19 cellular contexts compared by ENCODE assay signal in genomic region chr19:46514589-46515289, GRCh38. TPM values are rescaled to one million over a fixed set of nuclear protein-coding genes. Genes with fewer than 3 reads are reported as not detected.
DNase-seq lines count a peak whose midpoint lies in the region; ATAC-seq, FAIRE-seq and TF ChIP-seq lines count a peak whose summit lies in the region.
"Had no signal": no experiment of that assay in that cellular context is flagged by ENCODE, and none has a peak within 500 bp of the region (broad histone marks: within the 10 kb centered on the region; RNA-seq: fewer than 3 reads in every experiment).

No MANE protein-coding gene starts in this region.

- H4K91ac ChIP-seq in H9 (ENCODE audit: insufficient read length, low read depth, low read length) (no peak overlapping the region), neuronal stem cell (ENCODE audit: low read depth, low read length, poor library complexity) (no peak overlapping the region)

- no peak overlapping the region for H2BK15ac ChIP-seq in H9 (ENCODE audit: low read depth, low read length)
- peak overlapping the region; percentile 62 for H2BK15ac ChIP-seq in neuronal stem cell (ENCODE audit: low read length)

- no peak overlapping the region for H2BK12ac ChIP-seq in H9 (ENCODE audit: insufficient read length, low read depth, low read length)
- H2BK12ac ChIP-seq in neuronal stem cell (ENCODE audit: low read length), result peak overlapping the region; percentile 68

- POLR2A ChIA-PET in K562 (lab: Yijun Ruan, JAX), result no interaction called here

- in situ Hi-C loops in K562 (cut with MboI), result loop anchor here (5.0 kb wide), 1 partner anchor 232 kb away; no protein-coding TSS in a partner anchor

- H3K27me3 ChIP-seq in H9 (ENCODE audit: insufficient read depth, low read length) (no peaks in the 10 kb centered on the region), K562 (ENCODE audit: control insufficient read depth in 2 of 2, insufficient read depth in 2 of 2, low read length in 2 of 2) (no peaks in the 10 kb centered on the region), neuronal stem cell (ENCODE audit: control insufficient read depth in 3 of 3, insufficient read depth in 3 of 3, low read depth in 1 of 3, low read length in 3 of 3) (peaks cover 0 to 3% (median 3%) of the 10 kb centered on the region in 3 experiments)
- H3K27me3 ChIP-seq: SJCRH30 had no signal

- H2BK5ac ChIP-seq in H9 (ENCODE audit: insufficient read length, low read length) (no peak overlapping the region), neuronal stem cell (ENCODE audit: low read length) (no peak overlapping the region)

- H3K4me3 ChIP-seq in K562, result no peak overlapping the region
- H3K4me3 ChIP-seq in neuronal stem cell (ENCODE audit: low read length in 2 of 2), result no peak overlapping the region
- H3K4me3 ChIP-seq: SJCRH30 had no signal

- H3K27me3 Mint-ChIP-seq in H9 (ENCODE audit: low read depth), result peaks cover 2% of the 10 kb centered on the region

- H3K9me1 ChIP-seq in K562 (ENCODE audit: control insufficient read depth, insufficient read depth, low read length), result no peaks in the 10 kb centered on the region

- H3K36me3 Mint-ChIP-seq in H9 (ENCODE audit: insufficient read depth in 1 of 3, low read depth in 3 of 3), result no peaks in the 10 kb centered on the region; a peak in 1 of 7 replicates

- H3K56ac ChIP-seq in H9 (ENCODE audit: insufficient read length, low read depth, low read length), result no peak overlapping the region

- H3K23ac ChIP-seq in H9 (ENCODE audit: insufficient read length, low read depth, low read length) (no peak overlapping the region), neuronal stem cell (ENCODE audit: low read depth, low read length, poor library complexity) (peak overlapping the region; percentile 49)

- H4K20me1 ChIP-seq in H9 (ENCODE audit: control insufficient read depth, insufficient read depth, insufficient read length) (no peaks in the 10 kb centered on the region), K562 (replicated peaks; ENCODE audit: control insufficient read depth, insufficient read depth, low read length) (no peaks in the 10 kb centered on the region)

- H3K36me3 ChIP-seq in K562 (ENCODE audit: control insufficient read depth, insufficient read depth, low read length) (no peaks in the 10 kb centered on the region), neuronal stem cell (replicated peaks in 1 of 2; ENCODE audit: control insufficient read depth in 2 of 2, insufficient read depth in 2 of 2, low read length in 2 of 2) (no peaks in the 10 kb centered on the region)
- H3K36me3 ChIP-seq: SJCRH30 had no signal

- no peaks in the 10 kb centered on the region for H3K4me1 ChIP-seq in H9 (ENCODE audit: insufficient read depth, low read length)
- peaks cover 0 to 8% of the 10 kb centered on the region in 2 experiments; a peak in 3 of 5 replicates for H3K4me1 ChIP-seq in K562 (replicated peaks in 1 of 2; ENCODE audit: control insufficient read depth in 2 of 2, insufficient read depth in 2 of 2, low read length in 2 of 2)
- peaks cover 0 to 2% of the 10 kb centered on the region in 2 donors for H3K4me1 ChIP-seq in neuronal stem cell (ENCODE audit: control insufficient read depth in 2 of 2, insufficient read depth in 1 of 2, low read depth in 1 of 2, low read length in 2 of 2)
- H3K4me1 ChIP-seq: SJCRH30 had no signal

- no peak overlapping the region for H4K5ac ChIP-seq in H9 (ENCODE audit: insufficient read length, low read depth, low read length)

- H3K79me2 ChIP-seq in H9 (ENCODE audit: insufficient read depth, low read length) (no peaks in the 10 kb centered on the region), K562 (ENCODE audit: control insufficient read depth, insufficient read depth, low read length) (no peaks in the 10 kb centered on the region)

- no peaks in the 10 kb centered on the region for H3K9me3 ChIP-seq in H9 (ENCODE audit: control insufficient read depth, low read depth, low read length)
- no peaks in the 10 kb centered on the region for H3K9me3 ChIP-seq in K562 (replicated peaks; ENCODE audit: control insufficient read depth, insufficient read depth, low read depth, low read length)
- peaks cover 0 to 2% of the 10 kb centered on the region in 2 donors for H3K9me3 ChIP-seq in neuronal stem cell (replicated peaks in 1 of 2; ENCODE audit: control insufficient read depth in 2 of 2, insufficient read depth in 1 of 2, low read depth in 1 of 2, low read length in 2 of 2)
- H3K9me3 ChIP-seq: SJCRH30 had no signal

- H2BK120ac ChIP-seq in H9 (ENCODE audit: low read depth, low read length, poor library complexity, severe bottlenecking) (no peak overlapping the region), neuronal stem cell (ENCODE audit: low read depth, low read length) (no peak overlapping the region)

- no peak for TF ChIP-seq EP300 in K562 (IDR thresholded peaks at IDR 0.05; ENCODE audit: low read length)

- TF ChIP-seq CTCF in H9 (conservative IDR thresholded peaks at IDR 0.05), result peak; percentile 53; the same call in 2 of the 3 replicates
- 0 out of 6 replicates have a peak, but pooled peaks of 1 of the 3 experiments have one; percentile 0 for TF ChIP-seq CTCF in K562 (IDR thresholded peaks at IDR 0.05 in 2 of 3, conservative IDR thresholded peaks at IDR 0.05 in 1 of 3; ENCODE audit: insufficient read depth in 2 of 3, low read depth in 1 of 3, low read length in 3 of 3)

- H4K8ac ChIP-seq in H9 (replicated peaks; ENCODE audit: insufficient read length, low read depth, low read length), result no peak overlapping the region
- H4K8ac ChIP-seq in neuronal stem cell (ENCODE audit: low read depth, low read length), result no peak overlapping the region

- H3K4me2 ChIP-seq in H9 (ENCODE audit: insufficient read depth, insufficient read length, low read length) (no peak overlapping the region), K562 (ENCODE audit: insufficient read depth, low read length) (no peak overlapping the region), neuronal stem cell (ENCODE audit: insufficient read depth, low read length, poor library complexity, severe bottlenecking) (no peak overlapping the region)

- no peak overlapping the region for H2BK20ac ChIP-seq in H9 (ENCODE audit: low read depth, low read length, poor library complexity, severe bottlenecking)

- H2AFZ ChIP-seq in H9 (ENCODE audit: low read length) (no peak overlapping the region), K562 (ENCODE audit: low read depth, low read length) (no peak overlapping the region), neuronal stem cell (ENCODE audit: low read length) (no peak overlapping the region)

- no peak overlapping the region for H3K4me3 Mint-ChIP-seq in H9

- TF ChIP-seq POLR2A in K562 (conservative IDR thresholded peaks at IDR 0.05), result no peak

- H3K14ac ChIP-seq in H9 (ENCODE audit: insufficient read depth, low read length) (no peak overlapping the region), neuronal stem cell (ENCODE audit: low read length) (no peak overlapping the region)

- H3K9ac ChIP-seq in H9 (ENCODE audit: extremely low read depth, insufficient read length, low read length) (no peak overlapping the region), K562 (ENCODE audit: insufficient read depth in 1 of 2, low read depth in 2 of 2, low read length in 2 of 2) (no peak overlapping the region), neuronal stem cell (ENCODE audit: low read depth, low read length, poor library complexity) (peak overlapping the region; percentile 24)

- CTCF ChIA-PET in K562 (lab: Yijun Ruan, JAX; ENCODE audit: low intra/inter-chr PET ratio), result interaction anchor here (1.3 to 5.7 kb wide), 5 partner anchors 26 to 234 kb away, joined by 9 to 115 read pairs (median 12); no protein-coding TSS in a partner anchor

- FAIRE-seq in K562 (lab: Jason Lieb, UNC) (no peak), frontal cortex (lab: Jason Lieb, UNC) (no peak)

- no peaks in the 10 kb centered on the region for H3K23me2 ChIP-seq in H9 (ENCODE audit: insufficient read length, low read depth, low read length, poor library complexity, severe bottlenecking)

- TF ChIP-seq RAD21 in K562 (CRISPR knock-in tag; conservative IDR thresholded peaks at IDR 0.05 in 1 of 2, IDR thresholded peaks at IDR 0.05 in 1 of 2), result no peak

- H3K79me1 ChIP-seq in H9 (ENCODE audit: insufficient read depth, low read depth, low read length, poor library complexity, severe bottlenecking) (no peaks in the 10 kb centered on the region), neuronal stem cell (ENCODE audit: low read depth, low read length) (peaks cover 2% of the 10 kb centered on the region)

- H2AK5ac ChIP-seq in H9 (ENCODE audit: insufficient read length, low read length), result no peak overlapping the region
- H2AK5ac ChIP-seq in neuronal stem cell (ENCODE audit: low read depth, low read length), result peak overlapping the region; percentile 60

- H3K27ac ChIP-seq in H9 (ENCODE audit: insufficient read length, low read depth, low read length) (no peak overlapping the region), K562 (ENCODE audit: extremely low read depth, low read depth, low read length) (no peak overlapping the region), neuronal stem cell (replicated peaks; ENCODE audit: low read length) (no peak overlapping the region)
- H3K27ac ChIP-seq: SJCRH30 had no signal

- H3K4ac ChIP-seq in H9 (ENCODE audit: low read depth, low read length), result no peak overlapping the region
- no peak overlapping the region for H3K4ac ChIP-seq in neuronal stem cell (ENCODE audit: low read length)

- H3K18ac ChIP-seq in H9 (ENCODE audit: insufficient read length, low read depth, low read length) (no peak overlapping the region), neuronal stem cell (ENCODE audit: low read length) (peak overlapping the region; percentile 53)

- peak overlapping the region in 1 of 3 experiments; percentile 7; a peak in 2 of 7 replicates for H3K27ac Mint-ChIP-seq in H9
- H3K27ac Mint-ChIP-seq: IgD-negative memory B cell had no signal

- peaks cover 4 to 6% of the 10 kb centered on the region in 2 experiments; a peak in 3 of 5 replicates for H3K9me3 Mint-ChIP-seq in H9

- peak; percentile 60 for DNase-seq in NCI-H82 (lab: John Stamatoyannopoulos, UW)
- DNase-seq in NCI-H82 treated with DMSO at 0.1 percent for 48 hours (lab: John Stamatoyannopoulos, UW; ENCODE audit: unreplicated experiment), result no peak
- peak; percentile 46 for DNase-seq in H9
- DNase-seq in K562 (ENCODE audit: extremely low read depth in 1 of 4, low spot score in 3 of 4), result peak in 2 of 4 experiments; percentile 53 to 56
- no peak for DNase-seq in neuronal stem cell (ENCODE audit: low spot score)
- no peak for DNase-seq in frontal cortex (ENCODE audit: low spot score in 2 of 2)
- no peak for DNase-seq in activated naive CD4-positive, alpha-beta T cell (lab: John Stamatoyannopoulos, UW)
- DNase-seq: 8988T, C1 segment of cervical spinal cord, GOT3, NCI-H1417, NCI-H2029, NCI-H2171, NCI-H446, PC-3, SJCRH30 had no signal

- no peak overlapping the region for H3T11ph ChIP-seq in H9 (ENCODE audit: low read length)

- ATAC-seq in K562 (no peak; the same call in 2 of the 3 replicates), GM18858 (IDR thresholded peaks at IDR 0.05; ENCODE audit: unreplicated experiment) (no peak)
- ATAC-seq: PC-3 had no signal

- H3K4me1 Mint-ChIP-seq in H9, result peaks cover 3 to 4% of the 10 kb centered on the region in 2 experiments; a peak in 3 of 4 replicates

- no CpG with 5 or more reads among the region's 13 CpGs for WGBS in H9 (ENCODE audit: extremely low coverage, insufficient read length, low lambda C conversion rate)
- 16% methylated on average over 9 of the region's 13 CpGs for WGBS in K562 (ENCODE audit: insufficient coverage, low coverage, missing lambda C conversion rate)
- WGBS in neuronal stem cell (ENCODE audit: extremely low coverage in 2 of 2, insufficient read length in 2 of 2, insufficient replicate concordance in 1 of 2), 2 donors, result no CpG with 5 or more reads among the region's 13 CpGs

- intact Hi-C loops in K562 (cut with micrococcal nuclease), result loop anchor here (1.0 kb wide), 1 partner anchor 28 kb away; no protein-coding TSS in a partner anchor

- no TSS peak for BruUV-seq in K562 (replicated peaks; lab: Mats Ljungman, UMichigan)

RNA-seq across cellular contexts. Expression of gene PNMA8B, which starts 19.1 kb away (rescaled TPM):
- total RNA-seq in H9 (2021) (1.4 and 1.5 TPM in 2 replicates), K562 (2014; rRNA removed) (0.04 TPM in 1 of 2 replicates, not detected in the other), K562 (2014; rRNA removed; fragmentation: Illumina TruSeq; extraction: Trizol) (not detected in 2 replicates), K562 (2015; rRNA removed; fragmentation: Illumina TruSeq; extraction: Trizol) (not detected in 2 replicates), K562 (2021) (0.02 TPM in 1 of 2 replicates, not detected in the other), frontal cortex (17.1 TPM)
- not detected in 2 replicates for total RNA-seq in K562 (2011; cell fraction: chromatin; rRNA removed; ENCODE audit: low replicate concordance)
- not detected in 2 replicates for total RNA-seq in K562 (2011; cell fraction: nucleolus; rRNA removed)
- not detected in 2 replicates for total RNA-seq in K562 (2011; cell fraction: nucleoplasm; rRNA removed)
- polyA plus RNA-seq in K562 (2011; rRNA removed) (not detected in 2 replicates), K562 (2014; fragmentation: Illumina TruSeq; extraction: Trizol) (not detected in 2 replicates), K562 (2014; fragmentation: Nextera tagmentation; extraction: Ambion mirVana) (not detected), K562 (2014; rRNA removed) (not detected in 2 replicates)
- polyA plus RNA-seq in K562 (2011; cell fraction: cytosol; rRNA removed), result 0.01 TPM in 1 of 2 replicates, not detected in the other
- polyA plus RNA-seq in K562 (2011; cell fraction: nucleus; rRNA removed), result not detected in 2 replicates
- not detected in 2 replicates for polyA plus RNA-seq in K562 (2012)
- not detected in 2 replicates for polyA minus RNA-seq in K562 (2011; rRNA and poly(A)+ RNA removed)
- not detected in 2 replicates for polyA minus RNA-seq in K562 (2011; cell fraction: cytosol; rRNA and poly(A)+ RNA removed)
- not detected in 2 replicates for polyA minus RNA-seq in K562 (2011; cell fraction: nucleus; rRNA and poly(A)+ RNA removed)
- 1.1 TPM for polyA plus RNA-seq in neuronal stem cell (2013, experiment 1 of 2)
- polyA plus RNA-seq in neuronal stem cell (2013, experiment 2 of 2), result 1.1 TPM
- total RNA-seq: HT-29, PC-3 had no signal
- polyA plus RNA-seq: IgD-negative memory B cell had no signal

RNA-seq across cellular contexts. Expression of gene PNMA8A, which starts 43.4 kb away (rescaled TPM):
- total RNA-seq in H9 (2021), result 22.6 and 23.2 TPM in 2 replicates
- 11.8 and 15.0 TPM in 2 replicates for total RNA-seq in K562 (2011; cell fraction: chromatin; rRNA removed; ENCODE audit: low replicate concordance)
- total RNA-seq in K562 (2011; cell fraction: nucleolus; rRNA removed), result 9.9 and 10.7 TPM in 2 replicates
- 13.3 and 16.0 TPM in 2 replicates for total RNA-seq in K562 (2011; cell fraction: nucleoplasm; rRNA removed)
- 13.3 and 16.6 TPM in 2 replicates for total RNA-seq in K562 (2014; rRNA removed)
- 18.4 and 19.5 TPM in 2 replicates for total RNA-seq in K562 (2014; rRNA removed; fragmentation: Illumina TruSeq; extraction: Trizol)
- 18.3 and 18.6 TPM in 2 replicates for total RNA-seq in K562 (2015; rRNA removed; fragmentation: Illumina TruSeq; extraction: Trizol)
- total RNA-seq in K562 (2021), result 14.9 and 16.3 TPM in 2 replicates
- 20.1 and 23.8 TPM in 2 replicates for polyA plus RNA-seq in K562 (2011; rRNA removed)
- 9.2 and 16.4 TPM in 2 replicates for polyA plus RNA-seq in K562 (2011; cell fraction: cytosol; rRNA removed)
- polyA plus RNA-seq in K562 (2011; cell fraction: nucleus; rRNA removed), result 5.4 and 6.0 TPM in 2 replicates
- 14.2 and 18.1 TPM in 2 replicates for polyA plus RNA-seq in K562 (2012)
- 17.8 and 18.5 TPM in 2 replicates for polyA plus RNA-seq in K562 (2014; fragmentation: Illumina TruSeq; extraction: Trizol)
- 1 to 10 TPM; 6.6 to 7.2 TPM for polyA plus RNA-seq in K562 (2014; fragmentation: Nextera tagmentation; extraction: Ambion mirVana)
- 13.2 and 16.7 TPM in 2 replicates for polyA plus RNA-seq in K562 (2014; rRNA removed)
- polyA minus RNA-seq in K562 (2011; rRNA and poly(A)+ RNA removed), result 12.6 and 14.7 TPM in 2 replicates
- 7.6 and 8.3 TPM in 2 replicates for polyA minus RNA-seq in K562 (2011; cell fraction: cytosol; rRNA and poly(A)+ RNA removed)
- polyA minus RNA-seq in K562 (2011; cell fraction: nucleus; rRNA and poly(A)+ RNA removed), result 2.0 and 4.9 TPM in 2 replicates
- polyA plus RNA-seq in neuronal stem cell (2013, experiment 1 of 2), result 41.6 TPM
- 41.3 TPM for polyA plus RNA-seq in neuronal stem cell (2013, experiment 2 of 2)
- 68.1 TPM for total RNA-seq in frontal cortex
- total RNA-seq: HT-29, PC-3 had no signal
- polyA plus RNA-seq: IgD-negative memory B cell had no signal

Comparison
In these comparisons a context has a peak if more than half of its experiments do, and no peak if none do; other contexts are left out.
1. DNase-seq: peak in NCI-H82 (single experiment) and H9 (single experiment); none in NCI-H82 treated with DMSO at 0.1 percent for 48 hours (single experiment), neuronal stem cell (single experiment), frontal cortex (0 of 2) and activated naive CD4-positive, alpha-beta T cell (0 of 4).